ENCODE assay signal across 22 cellular contexts in the genomic region with DNA sequence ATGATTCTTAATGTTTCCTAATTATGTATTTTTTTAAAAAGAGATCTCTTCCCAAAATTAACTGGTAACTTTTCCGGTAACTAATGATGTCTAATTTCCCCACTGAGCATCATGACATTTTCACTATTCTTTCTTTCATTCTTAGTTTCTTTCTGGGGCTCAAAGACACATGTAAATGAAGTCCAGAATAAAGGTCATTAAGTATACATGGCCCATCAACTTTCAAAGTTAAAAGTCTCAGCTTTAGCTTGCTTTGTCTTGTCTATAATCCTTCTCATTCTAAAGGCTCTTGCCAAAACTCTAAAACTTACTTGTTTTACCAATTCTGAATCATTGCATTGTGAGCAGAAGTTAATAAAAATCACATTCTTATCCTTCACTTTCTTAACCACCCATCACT. TPM values are rescaled to one million over a fixed set of nuclear protein-coding genes. Genes with fewer than 3 reads are reported as not detected.
DNase-seq lines count a peak whose midpoint lies in the region; ATAC-seq and TF ChIP-seq lines count a peak whose summit lies in the region.
"Had no signal": no experiment of that assay in that cellular context is flagged by ENCODE, and none has a peak within 500 bp of the region (broad histone marks: within the 10 kb centered on the region; RNA-seq: fewer than 3 reads in every experiment).

No MANE protein-coding gene starts in this region.

- H3K4me1 Mint-ChIP-seq in activated CD8-positive, alpha-beta memory T cell treated with anti-CD3 and anti-CD28 coated beads, Interleukin-2, amount 10 ng/mL, durations not matched to agents 7 days and 5 days: peaks cover 62% of the 10 kb centered on the region
- peaks cover 57% of the 10 kb centered on the region for H3K4me1 Mint-ChIP-seq in activated naive CD8-positive, alpha-beta T cell treated with anti-CD3 and anti-CD28 coated beads for 36 hours

- H3K79me2 ChIP-seq in OCI-LY1 (ENCODE audit: insufficient read depth, low read length): 0 out of 2 replicates have a peak, but pooled peaks cover 3% of the 10 kb centered on the region

- peak overlapping the region; percentile 31; the same call in 1 of the 2 replicates for H3K9ac ChIP-seq in OCI-LY1 (ENCODE audit: low read length)

- peak overlapping the region; percentile 61 for H3K27ac ChIP-seq in OCI-LY1 (ENCODE audit: low read depth, low read length, poor library complexity, severe bottlenecking)
- peak overlapping the region; percentile 70 for H3K27ac ChIP-seq in neutrophil
- no peak overlapping the region for H3K27ac ChIP-seq in prostate gland
- H3K27ac ChIP-seq: ovary had no signal

- H3K9me3 ChIP-seq in OCI-LY1 (ENCODE audit: low read length) (no peaks in the 10 kb centered on the region), neutrophil (no peaks in the 10 kb centered on the region), prostate gland (no peaks in the 10 kb centered on the region)
- H3K9me3 ChIP-seq: BE2C, ovary had no signal

- intact Hi-C loops in prostate gland (cut with DNase I): no loop called here

- TF ChIP-seq CTCF in OCI-LY1 (IDR thresholded peaks at IDR 0.05; ENCODE audit: low read length): no peak
- no peak for TF ChIP-seq CTCF in neutrophil (IDR thresholded peaks at IDR 0.05)
- no peak for TF ChIP-seq CTCF in prostate gland (IDR thresholded peaks at IDR 0.05)

- no peaks in the 10 kb centered on the region for H4K20me1 ChIP-seq in OCI-LY1 (ENCODE audit: insufficient read depth, low read length)

- H3K27me3 ChIP-seq in OCI-LY1 (ENCODE audit: insufficient read depth, low read length) (no peaks in the 10 kb centered on the region), neutrophil (no peaks in the 10 kb centered on the region), prostate gland (replicated peaks; ENCODE audit: insufficient read depth) (no peaks in the 10 kb centered on the region)
- H3K27me3 ChIP-seq: BE2C, ovary had no signal

- peak overlapping the region; percentile 1; the same call in 1 of the 2 replicates for H3K4me2 ChIP-seq in OCI-LY1 (ENCODE audit: low read length)

- no peak overlapping the region for H3K4me3 ChIP-seq in OCI-LY1 (ENCODE audit: low read depth, low read length, poor library complexity, severe bottlenecking)
- H3K4me3 ChIP-seq in neutrophil (ENCODE audit: low read depth in 1 of 2, low read length in 1 of 2): no peak overlapping the region
- no peak overlapping the region for H3K4me3 ChIP-seq in prostate gland
- H3K4me3 ChIP-seq: ovary had no signal

- H3K4me1 ChIP-seq in OCI-LY1 (ENCODE audit: insufficient read depth, low read length, severe bottlenecking) (peaks cover 19% of the 10 kb centered on the region), neutrophil (ENCODE audit: control insufficient read depth in 1 of 2, insufficient read depth in 1 of 2, low read depth in 1 of 2, low read length in 1 of 2) (peaks cover 28 to 35% of the 10 kb centered on the region in 2 experiments), prostate gland (replicated peaks) (no peaks in the 10 kb centered on the region)

- CTCF ChIA-PET in activated CD8-positive, alpha-beta memory T cell treated with anti-CD3 and anti-CD28 coated beads, Interleukin-2, amount 10 ng/mL, durations not matched to agents 7 days and 5 days (lab: Charles Lee): interaction anchor here (0.5 to 2.0 kb wide), 5 partner anchors 13 to 116 kb away, joined by 3 to 5 read pairs (median 4); a partner anchor contains a TSS

- H3K27ac Mint-ChIP-seq in activated CD8-positive, alpha-beta memory T cell treated with anti-CD3 and anti-CD28 coated beads, Interleukin-2, amount 10 ng/mL, durations not matched to agents 7 days and 5 days: peak overlapping the region; percentile 87
- H3K27ac Mint-ChIP-seq in activated naive CD8-positive, alpha-beta T cell treated with anti-CD3 and anti-CD28 coated beads for 36 hours: peak overlapping the region; percentile 93
- H3K27ac Mint-ChIP-seq: dendritic cell treated with granulocyte-macrophage colony-stimulating factor and Interleukin-4, amounts not matched to agents 40 ng/mL and 50 ng/mL, for 4 days; H9 had no signal

- no peak for TF ChIP-seq POLR2A in prostate gland (IDR thresholded peaks at IDR 0.05)

- H3F3A ChIP-seq in OCI-LY1 (ENCODE audit: insufficient read depth, low read length): no peaks in the 10 kb centered on the region

- H3K9me3 Mint-ChIP-seq in activated CD8-positive, alpha-beta memory T cell treated with anti-CD3 and anti-CD28 coated beads, Interleukin-2, amount 10 ng/mL, durations not matched to agents 7 days and 5 days (ENCODE audit: low read depth): no peaks in the 10 kb centered on the region
- no peaks in the 10 kb centered on the region for H3K9me3 Mint-ChIP-seq in activated naive CD8-positive, alpha-beta T cell treated with anti-CD3 and anti-CD28 coated beads for 36 hours
- H3K9me3 Mint-ChIP-seq: activated CD4-positive, alpha-beta T cell treated with anti-CD3 and anti-CD28 coated beads, Interleukin-2, amount 10 ng/mL, durations not matched to agents 7 days and 5 days; dendritic cell treated with granulocyte-macrophage colony-stimulating factor and Interleukin-4, amounts not matched to agents 40 ng/mL and 50 ng/mL, for 4 days; H9 had no signal

- no peaks in the 10 kb centered on the region for H3K27me3 Mint-ChIP-seq in activated CD8-positive, alpha-beta memory T cell treated with anti-CD3 and anti-CD28 coated beads, Interleukin-2, amount 10 ng/mL, durations not matched to agents 7 days and 5 days
- H3K27me3 Mint-ChIP-seq in activated naive CD8-positive, alpha-beta T cell treated with anti-CD3 and anti-CD28 coated beads for 36 hours: no peaks in the 10 kb centered on the region
- H3K27me3 Mint-ChIP-seq: activated CD4-positive, alpha-beta T cell treated with anti-CD3 and anti-CD28 coated beads, Interleukin-2, amount 10 ng/mL, durations not matched to agents 7 days and 5 days; dendritic cell treated with granulocyte-macrophage colony-stimulating factor and Interleukin-4, amounts not matched to agents 40 ng/mL and 50 ng/mL, for 4 days had no signal

- no peaks in the 10 kb centered on the region for H3K9me2 ChIP-seq in OCI-LY1 (ENCODE audit: low read depth, low read length)

- H3K36me3 ChIP-seq in OCI-LY1 (ENCODE audit: insufficient read depth, low read length): no peaks in the 10 kb centered on the region
- no peaks in the 10 kb centered on the region for H3K36me3 ChIP-seq in neutrophil
- H3K36me3 ChIP-seq in prostate gland: no peaks in the 10 kb centered on the region
- H3K36me3 ChIP-seq: BE2C, ovary had no signal

- WGBS in prostate gland: 93% methylated on average over 1 of the region's 1 CpG

- H3K36me3 Mint-ChIP-seq in activated CD8-positive, alpha-beta memory T cell treated with anti-CD3 and anti-CD28 coated beads, Interleukin-2, amount 10 ng/mL, durations not matched to agents 7 days and 5 days: peaks cover 20% of the 10 kb centered on the region
- peaks cover 33% of the 10 kb centered on the region for H3K36me3 Mint-ChIP-seq in activated naive CD8-positive, alpha-beta T cell treated with anti-CD3 and anti-CD28 coated beads for 36 hours

- no peak for DNase-seq in activated CD8-positive, alpha-beta memory T cell treated with anti-CD3 and anti-CD28 coated beads, Interleukin-2, amount 10 ng/mL, durations not matched to agents 7 days and 5 days
- no peak for DNase-seq in activated CD8-positive, alpha-beta memory T cell treated with anti-CD3 and anti-CD28 coated beads for 24 hours
- DNase-seq in activated naive CD8-positive, alpha-beta T cell treated with anti-CD3 and anti-CD28 coated beads for 36 hours: no peak
- no peak for DNase-seq in prostate gland (ENCODE audit: low spot score)
- DNase-seq in NCI-H2171 treated with DMSO at 0.1 percent for 48 hours (lab: John Stamatoyannopoulos, UW): no peak
- DNase-seq: amniotic stem cell, BE2C, glutamatergic neuron, H9, NCI-H1092 treated with DMSO at 0.1 percent for 48 hours, NCI-H2029 treated with DMSO at 0.1 percent for 48 hours, ovary, PC-3, right cardiac atrium, SHP77, SW 1271 had no signal

- peak overlapping the region; percentile 69 for H3K4me3 Mint-ChIP-seq in activated CD8-positive, alpha-beta memory T cell treated with anti-CD3 and anti-CD28 coated beads, Interleukin-2, amount 10 ng/mL, durations not matched to agents 7 days and 5 days
- H3K4me3 Mint-ChIP-seq in activated naive CD8-positive, alpha-beta T cell treated with anti-CD3 and anti-CD28 coated beads for 36 hours: peak overlapping the region; percentile 50
- H3K4me3 Mint-ChIP-seq: activated CD4-positive, alpha-beta T cell treated with anti-CD3 and anti-CD28 coated beads, Interleukin-2, amount 10 ng/mL, durations not matched to agents 7 days and 5 days; dendritic cell treated with granulocyte-macrophage colony-stimulating factor and Interleukin-4, amounts not matched to agents 40 ng/mL and 50 ng/mL, for 4 days; H9 had no signal

- ATAC-seq in activated CD8-positive, alpha-beta memory T cell treated with anti-CD3 and anti-CD28 coated beads, Interleukin-2, amount 10 ng/mL, durations not matched to agents 7 days and 5 days: no peak
- no peak for ATAC-seq in GM19328 (IDR thresholded peaks at IDR 0.05; ENCODE audit: unreplicated experiment)
- ATAC-seq: HepG2, PC-3, right cardiac atrium had no signal

- no peak overlapping the region for H2AFZ ChIP-seq in OCI-LY1 (ENCODE audit: low read length)

RNA-seq across cellular contexts. Expression of a gene that starts 53.6 kb away (rescaled TPM):
- 10 to 100 TPM; 56.1 to 62.0 TPM for total RNA-seq in activated CD8-positive, alpha-beta memory T cell treated with anti-CD3 and anti-CD28 coated beads, Interleukin-2, amount 10 ng/mL, durations not matched to agents 7 days and 5 days
- 10 to 100 TPM; 36.2 to 39.6 TPM for total RNA-seq in activated naive CD8-positive, alpha-beta T cell treated with anti-CD3 and anti-CD28 coated beads for 36 hours
- 10 to 100 TPM; 15.8 to 36.1 TPM for total RNA-seq in prostate gland

Comparison
In these comparisons a context has a peak if more than half of its experiments do, and no peak if none do; other contexts are left out.
1. H3K27ac ChIP-seq: peak in OCI-LY1 (single experiment) and neutrophil (single experiment); none in prostate gland (0 of 2).